8 cellular contexts compared by ENCODE assay signal in genomic region chr20:32155017-32155965, GRCh38. TPM values are rescaled to one million over a fixed set of nuclear protein-coding genes. Genes with fewer than 3 reads are reported as not detected.
DNase-seq lines count a peak whose midpoint lies in the region; ATAC-seq and TF ChIP-seq lines count a peak whose summit lies in the region.

No MANE protein-coding gene starts in this region.

- no peaks in the 10 kb centered on the region for H3K4me1 Mint-ChIP-seq in WTC11
- no peaks in the 10 kb centered on the region for H3K4me1 Mint-ChIP-seq in mesothelial cell of epicardium

- H3K4me3 Mint-ChIP-seq in WTC11, result no peak overlapping the region
- no peak overlapping the region for H3K4me3 Mint-ChIP-seq in mesothelial cell of epicardium

- H3K27me3 Mint-ChIP-seq in WTC11 (ENCODE audit: low read depth) (no peaks in the 10 kb centered on the region), mesothelial cell of epicardium (ENCODE audit: low read depth) (no peaks in the 10 kb centered on the region)

- TF ChIP-seq CTCF in GM12874 (IDR thresholded peaks at IDR 0.05; ENCODE audit: insufficient read depth, low read depth, low read length) (peak; percentile 50; the same call in 1 of the 2 replicates), WTC11 (IDR thresholded peaks at IDR 0.05) (no peak), mesothelial cell of epicardium (IDR thresholded peaks at IDR 0.05; ENCODE audit: unreplicated experiment) (no peak), thoracic aorta (IDR thresholded peaks at IDR 0.05) (peak; percentile 7)

- in situ Hi-C loops in ACHN (cut with HindIII; ENCODE audit: low pct_ligation_motif_present, low pct_unique_long_range_greater_than_20kb, low sequenced_read_pairs), result no loop called here

- TF ChIP-seq POLR2A in erythroblast (IDR thresholded peaks at IDR 0.05; ENCODE audit: low read length), result no peak

- no peaks in the 10 kb centered on the region for H3K9me3 ChIP-seq in thoracic aorta

- H3K27ac ChIP-seq in thoracic aorta, result peak overlapping the region in 1 of 2 donors; percentile 49

- H3K4me3 ChIP-seq in thoracic aorta, result no peak overlapping the region

- peaks cover 0 to 14% of the 10 kb centered on the region in 2 donors for H3K4me1 ChIP-seq in thoracic aorta (ENCODE audit: control insufficient read depth in 1 of 2, low read depth in 2 of 2)

- DNase-seq in ACHN (peak; percentile 84), NCI-H2029 (lab: John Stamatoyannopoulos, UW) (peak; percentile 89), WTC11 (ENCODE audit: low spot score) (peak; percentile 70), erythroblast (lab: John Stamatoyannopoulos, UW) (peak; percentile 26 to 48), mesothelial cell of epicardium (ENCODE audit: low spot score in 2 of 2, unreplicated experiment in 2 of 2) (no peak), thoracic aorta (ENCODE audit: low spot score) (peak; percentile 38), cerebellum (ENCODE audit: low spot score) (no peak)

- H3K27me3 ChIP-seq in thoracic aorta (replicated peaks; ENCODE audit: insufficient read depth), result no peaks in the 10 kb centered on the region

- H3K36me3 ChIP-seq in thoracic aorta, result peaks cover 43% of the 10 kb centered on the region

- H3K36me3 Mint-ChIP-seq in WTC11, result peaks cover 51% of the 10 kb centered on the region
- peaks cover 57% of the 10 kb centered on the region for H3K36me3 Mint-ChIP-seq in mesothelial cell of epicardium

- no peaks in the 10 kb centered on the region for H3K9me3 Mint-ChIP-seq in WTC11
- H3K9me3 Mint-ChIP-seq in mesothelial cell of epicardium, result no peaks in the 10 kb centered on the region

- CTCF ChIA-PET in WTC11 (lab: Charles Lee), result interaction anchor here (1.3 kb wide), 1 partner anchor 50 kb away, joined by 3 read pairs; no protein-coding TSS in a partner anchor

- ATAC-seq in WTC11, result peak; percentile 91
- ATAC-seq in thoracic aorta (ENCODE audit: insufficient number of reproducible peaks, low FRiP score, low read depth), result peak; percentile 77

- POLR2A ChIA-PET in WTC11 (lab: Charles Lee), result no interaction called here

- peak overlapping the region; percentile 47 for H3K27ac Mint-ChIP-seq in WTC11
- peak overlapping the region; percentile 69 for H3K27ac Mint-ChIP-seq in mesothelial cell of epicardium

TF ChIP-seq in WTC11, 78 proteins besides CTCF, POLR2A, EP300 and RAD21 (continues in another document):
- no peak for TF ChIP-seq ZNF396 (CRISPR knock-in tag; IDR thresholded peaks at IDR 0.05; ENCODE audit: borderline replicate concordance)
- no peak for TF ChIP-seq SP1 (CRISPR knock-in tag; conservative IDR thresholded peaks at IDR 0.05)
- no peak for TF ChIP-seq NFATC4 (CRISPR knock-in tag; IDR thresholded peaks at IDR 0.05)
- no peak for TF ChIP-seq FOXJ3 (CRISPR knock-in tag; IDR thresholded peaks at IDR 0.05; ENCODE audit: borderline replicate concordance)
- TF ChIP-seq, protein P1, sequence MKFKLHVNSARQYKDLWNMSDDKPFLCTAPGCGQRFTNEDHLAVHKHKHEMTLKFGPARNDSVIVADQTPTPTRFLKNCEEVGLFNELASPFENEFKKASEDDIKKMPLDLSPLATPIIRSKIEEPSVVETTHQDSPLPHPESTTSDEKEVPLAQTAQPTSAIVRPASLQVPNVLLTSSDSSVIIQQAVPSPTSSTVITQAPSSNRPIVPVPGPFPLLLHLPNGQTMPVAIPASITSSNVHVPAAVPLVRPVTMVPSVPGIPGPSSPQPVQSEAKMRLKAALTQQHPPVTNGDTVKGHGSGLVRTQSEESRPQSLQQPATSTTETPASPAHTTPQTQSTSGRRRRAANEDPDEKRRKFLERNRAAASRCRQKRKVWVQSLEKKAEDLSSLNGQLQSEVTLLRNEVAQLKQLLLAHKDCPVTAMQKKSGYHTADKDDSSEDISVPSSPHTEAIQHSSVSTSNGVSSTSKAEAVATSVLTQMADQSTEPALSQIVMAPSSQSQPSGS (CRISPR knock-in tag; IDR thresholded peaks at IDR 0.05; ENCODE audit: borderline replicate concordance, low read depth), result no peak
- TF ChIP-seq ESRRA (CRISPR knock-in tag; IDR thresholded peaks at IDR 0.05; ENCODE audit: borderline replicate concordance), result no peak
- no peak for TF ChIP-seq GRHL2 (CRISPR knock-in tag; IDR thresholded peaks at IDR 0.05; ENCODE audit: insufficient replicate concordance, severe bottlenecking)
- no peak for TF ChIP-seq AR (CRISPR knock-in tag; IDR thresholded peaks at IDR 0.05)
- TF ChIP-seq, protein P2, sequence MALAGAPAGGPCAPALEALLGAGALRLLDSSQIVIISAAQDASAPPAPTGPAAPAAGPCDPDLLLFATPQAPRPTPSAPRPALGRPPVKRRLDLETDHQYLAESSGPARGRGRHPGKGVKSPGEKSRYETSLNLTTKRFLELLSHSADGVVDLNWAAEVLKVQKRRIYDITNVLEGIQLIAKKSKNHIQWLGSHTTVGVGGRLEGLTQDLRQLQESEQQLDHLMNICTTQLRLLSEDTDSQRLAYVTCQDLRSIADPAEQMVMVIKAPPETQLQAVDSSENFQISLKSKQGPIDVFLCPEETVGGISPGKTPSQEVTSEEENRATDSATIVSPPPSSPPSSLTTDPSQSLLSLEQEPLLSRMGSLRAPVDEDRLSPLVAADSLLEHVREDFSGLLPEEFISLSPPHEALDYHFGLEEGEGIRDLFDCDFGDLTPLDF (CRISPR knock-in tag; IDR thresholded peaks at IDR 0.05), result no peak
- TF ChIP-seq MLX (CRISPR knock-in tag; IDR thresholded peaks at IDR 0.05), result no peak
- TF ChIP-seq, protein P3, sequence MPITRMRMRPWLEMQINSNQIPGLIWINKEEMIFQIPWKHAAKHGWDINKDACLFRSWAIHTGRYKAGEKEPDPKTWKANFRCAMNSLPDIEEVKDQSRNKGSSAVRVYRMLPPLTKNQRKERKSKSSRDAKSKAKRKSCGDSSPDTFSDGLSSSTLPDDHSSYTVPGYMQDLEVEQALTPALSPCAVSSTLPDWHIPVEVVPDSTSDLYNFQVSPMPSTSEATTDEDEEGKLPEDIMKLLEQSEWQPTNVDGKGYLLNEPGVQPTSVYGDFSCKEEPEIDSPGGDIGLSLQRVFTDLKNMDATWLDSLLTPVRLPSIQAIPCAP (CRISPR knock-in tag; IDR thresholded peaks at IDR 0.05), result no peak
- TF ChIP-seq TEAD4 (CRISPR knock-in tag; IDR thresholded peaks at IDR 0.05), result no peak

RNA-seq across cellular contexts. Expression of gene TM9SF4, which starts 45.8 kb away (rescaled TPM):
- total RNA-seq in WTC11 (2021), result 44.8 to 54.9 TPM (median 50.6 TPM) in 3 replicates
- total RNA-seq in mesothelial cell of epicardium, result 77.8 to 82.2 TPM (median 80.2 TPM) in 3 replicates
- total RNA-seq in thoracic aorta, result 10 to 100 TPM; 33.4 TPM
- total RNA-seq in cerebellum, result 21.9 TPM

RNA-seq across cellular contexts. Expression of gene PLAGL2, which starts 52.3 kb away (rescaled TPM):
- total RNA-seq in WTC11 (2021), result 21.4 to 22.6 TPM (median 22.6 TPM) in 3 replicates
- total RNA-seq in mesothelial cell of epicardium, result 37.4 to 38.1 TPM (median 37.8 TPM) in 3 replicates
- total RNA-seq in thoracic aorta, result 1 to 10 TPM; 3.8 to 7.5 TPM
- 3.5 TPM for total RNA-seq in cerebellum

RNA-seq across cellular contexts. Expression of gene POFUT1, which starts 52.4 kb away (rescaled TPM):
- 23.4 to 29.4 TPM (median 25.2 TPM) in 3 replicates for total RNA-seq in WTC11 (2021)
- total RNA-seq in mesothelial cell of epicardium, result 43.7 to 46.3 TPM (median 45.3 TPM) in 3 replicates
- 10 to 100 TPM; 30.8 to 37.1 TPM for total RNA-seq in thoracic aorta
- total RNA-seq in cerebellum, result 17.1 TPM

Comparison
In these comparisons a context has a peak if more than half of its experiments do, and no peak if none do; other contexts are left out.
1. DNase-seq: peak in ACHN (single experiment), NCI-H2029 (single experiment), WTC11 (single experiment), erythroblast (2 of 2) and thoracic aorta (single experiment); none in mesothelial cell of epicardium (0 of 2) and cerebellum (single experiment).
2. CTCF ChIP-seq: peak in GM12874 (single experiment) and thoracic aorta (single experiment); none in WTC11 (single experiment) and mesothelial cell of epicardium (single experiment).